In genomic region chr12:41052441-41052840, GRCh38 we compare ENCODE assay signal across 26 cellular contexts.
"Had no signal": no experiment of that assay in that cellular context is flagged by ENCODE, and none has a peak within 500 bp of the region (broad histone marks: within the 10 kb centered on the region; RNA-seq: fewer than 3 reads in every experiment).

No MANE protein-coding gene starts in this region.

- H3K4me3 Mint-ChIP-seq: endodermal cell; mesothelial cell of epicardium; naive B cell; natural killer cell treated with Interleukin-12 subunit alpha and Interleukin-12 subunit beta and Interleukin-15 and Interleukin-18, amount 100 ng/mL, for 72 hours; neural progenitor cell; stimulated activated naive B cell treated with anti-CD40 and anti-IgM and Interleukin-4, amounts not matched to agents 10 μg/mL and 1 μg/mL and 100 μg/mL, for 72 hours; stimulated activated naive CD8-positive, alpha-beta T cell treated with anti-CD3 and anti-CD28 coated beads, Interleukin-15, amount 100 ng/mL, for 72 hours had no signal

- H3K9me3 ChIP-seq: esophagus muscularis mucosa, left lung, mucosa of descending colon, right atrium auricular region, suprapubic skin had no signal

- H3K36me3 Mint-ChIP-seq: mesothelial cell of epicardium; naive B cell; natural killer cell treated with Interleukin-12 subunit alpha and Interleukin-12 subunit beta and Interleukin-15 and Interleukin-18, amount 100 ng/mL, for 72 hours; neural progenitor cell; stimulated activated naive B cell treated with anti-CD40 and anti-IgM and Interleukin-4, amounts not matched to agents 10 μg/mL and 1 μg/mL and 100 μg/mL, for 72 hours had no signal

- H3K27me3 Mint-ChIP-seq: naive B cell; natural killer cell treated with Interleukin-12 subunit alpha and Interleukin-12 subunit beta and Interleukin-15 and Interleukin-18, amount 100 ng/mL, for 72 hours; progenitor cell of endocrine pancreas; stimulated activated naive B cell treated with anti-CD40 and anti-IgM and Interleukin-4, amounts not matched to agents 10 μg/mL and 1 μg/mL and 100 μg/mL, for 72 hours; stimulated activated naive CD8-positive, alpha-beta T cell treated with anti-CD3 and anti-CD28 coated beads, Interleukin-15, amount 100 ng/mL, for 72 hours had no signal

- H3K27me3 ChIP-seq: esophagus muscularis mucosa, heart right ventricle, left lung, neural progenitor cell, right atrium auricular region, suprapubic skin had no signal

- H3K4me1 Mint-ChIP-seq: endodermal cell; naive B cell; neural progenitor cell; stimulated activated naive B cell treated with anti-CD40 and anti-IgM and Interleukin-4, amounts not matched to agents 10 μg/mL and 1 μg/mL and 100 μg/mL, for 72 hours; stimulated activated naive CD8-positive, alpha-beta T cell treated with anti-CD3 and anti-CD28 coated beads, Interleukin-15, amount 100 ng/mL, for 72 hours had no signal

- FAIRE-seq: endothelial cell of umbilical vein, islet of Langerhans had no signal

- DNase-seq: effector CD8-positive, alpha-beta T cell; endodermal cell; glutamatergic neuron; heart right ventricle; hippocampal formation; left cardiac atrium; left lung; mesenchymal stem cell; mucosa of descending colon; naive B cell; stimulated activated CD4-positive, alpha-beta T cell treated with anti-CD3 and anti-CD28 coated beads, Interleukin-15, amount 100 ng/mL, for 24 hours; stimulated activated CD4-positive, alpha-beta T cell treated with anti-CD3 and anti-CD28 coated beads, Interleukin-2, amount 100 ng/mL, for 48 hours; stimulated activated naive B cell treated with anti-CD40 and anti-IgM and Interleukin-4, amounts not matched to agents 10 μg/mL and 1 μg/mL and 100 μg/mL, for 72 hours; stimulated activated naive CD8-positive, alpha-beta T cell treated with anti-CD3 and anti-CD28 coated beads, Interleukin-15, amount 100 ng/mL, for 72 hours; trophoblast cell had no signal

- H3K9ac ChIP-seq: neural progenitor cell, parathyroid adenoma had no signal

- H3K27ac ChIP-seq: esophagus muscularis mucosa, heart right ventricle, left lung, neural progenitor cell, parathyroid adenoma, right atrium auricular region, suprapubic skin had no signal

- H3K9me3 Mint-ChIP-seq: endodermal cell; mesothelial cell of epicardium; neural progenitor cell; stimulated activated naive B cell treated with anti-CD40 and anti-IgM and Interleukin-4, amounts not matched to agents 10 μg/mL and 1 μg/mL and 100 μg/mL, for 72 hours had no signal

- ATAC-seq: left lung; mucosa of descending colon; natural killer cell treated with Interleukin-12 subunit alpha and Interleukin-12 subunit beta and Interleukin-15 and Interleukin-18, amount 100 ng/mL, for 72 hours; sciatic nerve; stimulated activated naive B cell treated with anti-CD40 and anti-IgM and Interleukin-4, amounts not matched to agents 10 μg/mL and 1 μg/mL and 100 μg/mL, for 72 hours; stimulated activated naive CD8-positive, alpha-beta T cell treated with anti-CD3 and anti-CD28 coated beads, Interleukin-15, amount 100 ng/mL, for 72 hours had no signal

- H3K36me3 ChIP-seq: esophagus muscularis mucosa, heart right ventricle, left lung, neural progenitor cell, right atrium auricular region, suprapubic skin had no signal

- H3K27ac Mint-ChIP-seq: endodermal cell; mesothelial cell of epicardium; naive B cell; natural killer cell treated with Interleukin-12 subunit alpha and Interleukin-12 subunit beta and Interleukin-15 and Interleukin-18, amount 100 ng/mL, for 72 hours; neural progenitor cell; progenitor cell of endocrine pancreas; stimulated activated naive B cell treated with anti-CD40 and anti-IgM and Interleukin-4, amounts not matched to agents 10 μg/mL and 1 μg/mL and 100 μg/mL, for 72 hours; stimulated activated naive CD8-positive, alpha-beta T cell treated with anti-CD3 and anti-CD28 coated beads, Interleukin-15, amount 100 ng/mL, for 72 hours had no signal

- H3K4me1 ChIP-seq: heart right ventricle, left lung, neural progenitor cell, parathyroid adenoma, right atrium auricular region, suprapubic skin had no signal

- H3K4me3 ChIP-seq: esophagus muscularis mucosa, heart right ventricle, left lung, mucosa of descending colon, neural progenitor cell, right atrium auricular region, suprapubic skin had no signal
